ENCODE assay signal across 11 cellular contexts in the genomic region with DNA sequence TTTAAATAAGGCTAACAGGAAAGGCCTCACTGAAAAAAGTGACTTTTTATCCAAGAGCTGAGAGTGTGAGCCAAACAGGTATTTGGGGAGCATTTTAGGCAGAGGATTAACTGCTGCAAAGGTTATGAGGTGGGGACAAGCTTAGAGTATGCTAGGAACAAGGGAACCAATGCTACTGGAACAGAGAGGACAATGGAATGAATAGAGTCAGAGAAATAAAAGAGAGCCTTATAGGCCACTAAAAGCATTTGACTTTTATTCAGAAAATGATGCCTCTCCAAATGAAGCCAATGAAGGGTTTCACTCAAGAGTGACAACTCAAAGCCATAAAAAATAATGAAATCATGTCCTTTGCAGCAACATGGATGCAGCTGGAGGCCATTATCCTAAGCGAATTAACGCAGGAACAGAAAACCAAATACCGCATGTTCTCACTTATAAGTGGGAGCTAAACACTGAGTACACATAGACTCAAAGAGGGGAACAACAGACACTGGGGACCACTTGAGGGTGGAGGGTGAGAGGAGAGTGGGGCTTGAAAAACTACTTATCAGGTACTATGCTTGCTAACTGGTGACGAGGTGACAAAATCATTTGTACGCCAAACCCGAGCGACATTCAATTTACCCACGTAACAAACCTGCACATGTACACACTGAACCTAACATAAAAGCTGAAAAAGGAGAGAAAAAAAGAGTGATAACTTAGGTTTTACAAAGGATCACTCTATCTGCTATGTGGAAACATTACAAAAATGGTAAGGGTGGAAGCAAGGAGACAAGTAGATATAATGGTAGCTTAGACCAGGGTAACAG. TPM values are rescaled to one million over a fixed set of nuclear protein-coding genes. Genes with fewer than 3 reads are reported as not detected.
A peak's percentile ranks its signal among the peaks of the same experiment; 100 is the strongest.
DNase-seq lines count a peak whose midpoint lies in the region; ATAC-seq and TF ChIP-seq lines count a peak whose summit lies in the region.
"Had no signal": no experiment of that assay in that cellular context is flagged by ENCODE, and none has a peak within 500 bp of the region (broad histone marks: within the 10 kb centered on the region; RNA-seq: fewer than 3 reads in every experiment).

No MANE protein-coding gene starts in this region.

- intact Hi-C loops in CD4-positive, alpha-beta T cell (cut with DNase I, micrococcal nuclease): loop anchor here (1.0 to 5.0 kb wide), 3 partner anchors 7 to 40 kb away; no protein-coding TSS in a partner anchor

- H3K27ac ChIP-seq in CD4-positive, alpha-beta T cell (ENCODE audit: low read depth, low read length): no peak overlapping the region

- CTCF ChIA-PET in CD4-positive, alpha-beta T cell (lab: Charles Lee): interaction anchor here (1.1 to 2.5 kb wide), 8 partner anchors 8 to 138 kb away, joined by 3 to 11 read pairs (median 6); partner anchors contain the start of gene PTP4A2
- CTCF ChIA-PET in activated CD4-positive, alpha-beta memory T cell treated with anti-CD3 and anti-CD28 coated beads, Interleukin-2, amount 10 ng/mL, durations not matched to agents 7 days and 5 days (lab: Charles Lee): interaction anchor here (0.8 to 3.6 kb wide), 8 partner anchors 8 to 138 kb away, joined by 3 to 35 read pairs (median 6); partner anchors contain the start of gene PTP4A2

- no peaks in the 10 kb centered on the region for H3K9me3 Mint-ChIP-seq in CD4-positive, alpha-beta T cell
- no peaks in the 10 kb centered on the region for H3K9me3 Mint-ChIP-seq in IgD-negative memory B cell
- H3K9me3 Mint-ChIP-seq in activated CD4-positive, alpha-beta memory T cell treated with anti-CD3 and anti-CD28 coated beads, Interleukin-2, amount 10 ng/mL, durations not matched to agents 7 days and 5 days: no peaks in the 10 kb centered on the region
- no peaks in the 10 kb centered on the region for H3K9me3 Mint-ChIP-seq in naive thymus-derived CD8-positive, alpha-beta T cell
- no peaks in the 10 kb centered on the region for H3K9me3 Mint-ChIP-seq in HFFc6

- peak overlapping the region; percentile 74 for H3K4me3 Mint-ChIP-seq in CD4-positive, alpha-beta T cell
- H3K4me3 Mint-ChIP-seq in IgD-negative memory B cell: peak overlapping the region; percentile 21 to 93 (median 82)
- peak overlapping the region; percentile 59 for H3K4me3 Mint-ChIP-seq in activated CD4-positive, alpha-beta memory T cell treated with anti-CD3 and anti-CD28 coated beads, Interleukin-2, amount 10 ng/mL, durations not matched to agents 7 days and 5 days
- peak overlapping the region; percentile 36 to 79 (median 68) for H3K4me3 Mint-ChIP-seq in naive thymus-derived CD8-positive, alpha-beta T cell
- no peak overlapping the region for H3K4me3 Mint-ChIP-seq in HFFc6

- H3K4me1 Mint-ChIP-seq in CD4-positive, alpha-beta T cell (ENCODE audit: low read depth): peaks cover 85% of the 10 kb centered on the region
- H3K4me1 Mint-ChIP-seq in IgD-negative memory B cell (peaks cover 58 to 61% (median 58%) of the 10 kb centered on the region in 3 donors), HFFc6 (ENCODE audit: low read depth) (peaks cover 76% of the 10 kb centered on the region)
- peaks cover 83% of the 10 kb centered on the region for H3K4me1 Mint-ChIP-seq in activated CD4-positive, alpha-beta memory T cell treated with anti-CD3 and anti-CD28 coated beads, Interleukin-2, amount 10 ng/mL, durations not matched to agents 7 days and 5 days
- peaks cover 37 to 90% (median 84%) of the 10 kb centered on the region in 4 donors for H3K4me1 Mint-ChIP-seq in naive thymus-derived CD8-positive, alpha-beta T cell

- H3K36me3 Mint-ChIP-seq in CD4-positive, alpha-beta T cell (ENCODE audit: low read depth): peaks cover 15% of the 10 kb centered on the region
- H3K36me3 Mint-ChIP-seq in IgD-negative memory B cell (no peaks in the 10 kb centered on the region), HFFc6 (ENCODE audit: low read depth) (peaks cover 5% of the 10 kb centered on the region; the same call in 1 of the 2 replicates)
- peaks cover 52% of the 10 kb centered on the region for H3K36me3 Mint-ChIP-seq in activated CD4-positive, alpha-beta memory T cell treated with anti-CD3 and anti-CD28 coated beads, Interleukin-2, amount 10 ng/mL, durations not matched to agents 7 days and 5 days (ENCODE audit: low read depth)
- peaks cover 0 to 11% (median 0%) of the 10 kb centered on the region in 3 donors for H3K36me3 Mint-ChIP-seq in naive thymus-derived CD8-positive, alpha-beta T cell

- no peaks in the 10 kb centered on the region for H3K27me3 Mint-ChIP-seq in CD4-positive, alpha-beta T cell
- no peaks in the 10 kb centered on the region for H3K27me3 Mint-ChIP-seq in IgD-negative memory B cell
- H3K27me3 Mint-ChIP-seq in activated CD4-positive, alpha-beta memory T cell treated with anti-CD3 and anti-CD28 coated beads, Interleukin-2, amount 10 ng/mL, durations not matched to agents 7 days and 5 days: no peaks in the 10 kb centered on the region
- H3K27me3 Mint-ChIP-seq in naive thymus-derived CD8-positive, alpha-beta T cell: no peaks in the 10 kb centered on the region
- no peaks in the 10 kb centered on the region; the same call in 1 of the 2 replicates for H3K27me3 Mint-ChIP-seq in HFFc6 (ENCODE audit: insufficient read depth)

- peak overlapping the region; percentile 90 for H3K27ac Mint-ChIP-seq in CD4-positive, alpha-beta T cell
- peak overlapping the region; percentile 27 to 94 (median 86) for H3K27ac Mint-ChIP-seq in IgD-negative memory B cell
- peak overlapping the region; percentile 75 for H3K27ac Mint-ChIP-seq in activated CD4-positive, alpha-beta memory T cell treated with anti-CD3 and anti-CD28 coated beads, Interleukin-2, amount 10 ng/mL, durations not matched to agents 7 days and 5 days
- peak overlapping the region; percentile 43 to 87 (median 75) for H3K27ac Mint-ChIP-seq in naive thymus-derived CD8-positive, alpha-beta T cell
- H3K27ac Mint-ChIP-seq in HFFc6: no peak overlapping the region; the same call in 1 of the 2 replicates

- DNase-seq in CD4-positive, alpha-beta T cell: no peak
- DNase-seq in activated CD4-positive, alpha-beta memory T cell treated with anti-CD3 and anti-CD28 coated beads, Interleukin-2, amount 10 ng/mL, durations not matched to agents 7 days and 5 days: no peak
- no peak for DNase-seq in naive thymus-derived CD8-positive, alpha-beta T cell
- no peak for DNase-seq in effector CD4-positive, alpha-beta T cell
- DNase-seq in HFFc6: no peak
- DNase-seq in inferior parietal cortex (ENCODE audit: extremely low spot score): no peak
- DNase-seq in NCI-H146 (lab: John Stamatoyannopoulos, UW): no peak
- DNase-seq: activated CD4-positive, alpha-beta T cell treated with anti-CD3 and anti-CD28 coated beads for 1 hour; HCEC 1CT; MG63 had no signal

- H3K9me3 ChIP-seq in CD4-positive, alpha-beta T cell (ENCODE audit: control insufficient read depth, low read length): no peaks in the 10 kb centered on the region
- H3K9me3 ChIP-seq: MG63 had no signal

- peak; percentile 30 for ATAC-seq in CD4-positive, alpha-beta T cell (ENCODE audit: poor library complexity)
- peak in 1 of 2 donors; percentile 51 for ATAC-seq in naive thymus-derived CD8-positive, alpha-beta T cell

- POLR2A ChIA-PET in CD4-positive, alpha-beta T cell (lab: Charles Lee): interaction anchor here (0.6 to 8.0 kb wide), 8 partner anchors 11 to 100 kb away, joined by 3 to 103 read pairs (median 4); partner anchors contain the start of gene PTP4A2
- POLR2A ChIA-PET in activated CD4-positive, alpha-beta memory T cell treated with anti-CD3 and anti-CD28 coated beads, Interleukin-2, amount 10 ng/mL, durations not matched to agents 7 days and 5 days (lab: Charles Lee): interaction anchor here (0.6 to 7.8 kb wide), 13 partner anchors 10 to 138 kb away, joined by 3 to 186 read pairs (median 4); partner anchors contain the start of gene PTP4A2
- POLR2A ChIA-PET in naive thymus-derived CD8-positive, alpha-beta T cell (lab: Charles Lee): interaction anchor here (1.0 to 3.5 kb wide), 5 partner anchors 10 to 38 kb away, joined by 3 to 35 read pairs (median 6); partner anchors contain the start of gene PTP4A2

- no peak for TF ChIP-seq CTCF in CD4-positive, alpha-beta T cell (IDR thresholded peaks at IDR 0.05)
- TF ChIP-seq CTCF in HFFc6 (IDR thresholded peaks at IDR 0.05): no peak

- H3K27me3 ChIP-seq in CD4-positive, alpha-beta T cell (ENCODE audit: control insufficient read depth, insufficient read depth, low read length): no peaks in the 10 kb centered on the region
- H3K27me3 ChIP-seq: MG63 had no signal

RNA-seq across cellular contexts. Expression of gene PTP4A2, which starts 11.1 kb away (rescaled TPM):
- 100 to 1,000 TPM; 282 to 287 TPM for total RNA-seq in CD4-positive, alpha-beta T cell
- 216 TPM for polyA plus RNA-seq in IgD-negative memory B cell
- total RNA-seq in activated CD4-positive, alpha-beta memory T cell treated with anti-CD3 and anti-CD28 coated beads, Interleukin-2, amount 10 ng/mL, durations not matched to agents 7 days and 5 days: 100 to 1,000 TPM; 337 to 349 TPM
- 100 to 1,000 TPM; 230 to 235 TPM for total RNA-seq in naive thymus-derived CD8-positive, alpha-beta T cell
- polyA plus RNA-seq in naive thymus-derived CD8-positive, alpha-beta T cell: 100 to 1,000 TPM; 287 to 748 (median 546) TPM
- 100 to 1,000 TPM; 258 to 353 (median 305) TPM for total RNA-seq in HFFc6 (2021; fragmentation: NEBNext Ultra II Directional; extraction: Animal tissue kit (Norgen Biotek cat#: 25700))
